ENCODE assay signal across 14 cellular contexts in the genomic region with DNA sequence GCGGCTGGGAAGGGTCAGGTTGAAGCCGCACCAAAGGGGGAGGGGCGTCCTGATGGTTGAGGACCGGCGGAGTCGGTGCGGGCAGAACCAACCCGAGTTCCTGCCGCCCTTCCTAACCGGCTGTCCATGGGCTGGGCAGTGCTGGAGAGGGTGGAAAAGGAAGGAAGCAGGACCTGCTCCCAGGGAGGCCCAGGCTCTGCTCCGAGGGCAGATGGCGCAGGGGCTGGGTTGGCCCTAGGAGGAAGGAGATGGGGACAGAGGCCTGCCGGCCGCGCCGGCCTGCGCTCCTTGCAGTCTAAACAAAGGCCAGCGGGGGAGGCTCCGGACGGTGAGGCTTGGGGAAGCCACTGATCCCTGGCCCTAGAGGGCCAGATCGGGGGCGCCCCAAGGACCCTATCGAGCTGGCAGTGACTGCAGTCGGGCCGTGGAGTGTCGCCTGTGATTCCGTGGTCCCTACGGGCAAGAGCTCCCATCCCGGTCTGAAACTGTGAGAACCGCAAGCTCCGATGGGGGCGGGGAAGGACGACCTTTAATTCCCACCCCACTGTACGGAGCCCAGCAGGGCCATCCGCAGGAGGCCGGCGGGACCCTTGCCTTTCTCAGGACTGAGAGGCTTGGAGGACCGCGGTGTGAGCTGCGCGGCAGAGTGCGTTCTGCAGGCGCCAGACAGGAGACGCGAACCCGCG. TPM values are rescaled to one million over a fixed set of nuclear protein-coding genes. Genes with fewer than 3 reads are reported as not detected.
DNase-seq lines count a peak whose midpoint lies in the region; ATAC-seq, FAIRE-seq and TF ChIP-seq lines count a peak whose summit lies in the region.
"Had no signal": no experiment of that assay in that cellular context is flagged by ENCODE, and none has a peak within 500 bp of the region (broad histone marks: within the 10 kb centered on the region; RNA-seq: fewer than 3 reads in every experiment).

No MANE protein-coding gene starts in this region.

- H3K23ac ChIP-seq in H1 (ENCODE audit: insufficient read length) (no peak overlapping the region), neuronal stem cell (ENCODE audit: low read depth, low read length, poor library complexity) (peak overlapping the region; percentile 95)

- TF ChIP-seq EP300 in H1 (IDR thresholded peaks at IDR 0.05; ENCODE audit: borderline replicate concordance in 1 of 2, low read depth in 2 of 2, low read length in 2 of 2), result no peak

- peak overlapping the region; percentile 64 for H3K27ac Mint-ChIP-seq in activated CD8-positive, alpha-beta T cell treated with anti-CD3 and anti-CD28 coated beads, Interleukin-2, amount 10 ng/mL, durations not matched to agents 7 days and 5 days
- H3K27ac Mint-ChIP-seq in activated CD8-positive, alpha-beta T cell treated with anti-CD3 and anti-CD28 coated beads for 36 hours, result no peak overlapping the region

- H4K8ac ChIP-seq in H1 (ENCODE audit: extremely low read depth, insufficient read depth, low read length) (no peak overlapping the region; the same call in 1 of the 2 replicates), neuronal stem cell (ENCODE audit: low read depth, low read length) (peak overlapping the region; percentile 65)

- peak overlapping the region; percentile 68; the same call in 1 of the 2 replicates for H2BK12ac ChIP-seq in H1 (ENCODE audit: low read depth, low read length)
- peak overlapping the region; percentile 98 for H2BK12ac ChIP-seq in neuronal stem cell (ENCODE audit: low read length)

- ATAC-seq in activated CD8-positive, alpha-beta T cell treated with anti-CD3 and anti-CD28 coated beads, Interleukin-2, amount 10 ng/mL, durations not matched to agents 7 days and 5 days, result no peak
- ATAC-seq in activated CD8-positive, alpha-beta T cell treated with anti-CD3 and anti-CD28 coated beads for 36 hours, result no peak
- ATAC-seq in GM21619 (IDR thresholded peaks at IDR 0.05; ENCODE audit: unreplicated experiment), result no peak
- ATAC-seq: left cardiac atrium had no signal

- H4K20me1 ChIP-seq in H1 (replicated peaks in 1 of 2; ENCODE audit: control insufficient read depth in 1 of 2, insufficient read depth in 2 of 2, low read length in 2 of 2) (peaks cover 0 to 10% of the 10 kb centered on the region in 2 experiments), PC-9 (ENCODE audit: insufficient read depth) (no peaks in the 10 kb centered on the region; the same call in 1 of the 2 replicates)

- H3K9me2 ChIP-seq in PC-9 (ENCODE audit: insufficient read depth), result no peaks in the 10 kb centered on the region

- no peaks in the 10 kb centered on the region for H3K9me3 ChIP-seq in HUES64 (ENCODE audit: insufficient read depth, low read depth, low read length)
- no peaks in the 10 kb centered on the region for H3K9me3 ChIP-seq in H1 (ENCODE audit: insufficient read depth in 2 of 2, low read depth in 1 of 2, low read length in 1 of 2)
- no peaks in the 10 kb centered on the region for H3K9me3 ChIP-seq in neuronal stem cell (replicated peaks in 1 of 2; ENCODE audit: control insufficient read depth in 2 of 2, insufficient read depth in 1 of 2, low read depth in 1 of 2, low read length in 2 of 2)
- no peaks in the 10 kb centered on the region for H3K9me3 ChIP-seq in PC-9 (ENCODE audit: insufficient read depth, low read depth)
- H3K9me3 ChIP-seq: colonic mucosa, ovary had no signal

- TF ChIP-seq POLR2A in H1 (IDR thresholded peaks at IDR 0.05; ENCODE audit: control extremely low read depth in 1 of 2, low read depth in 2 of 2, low read length in 2 of 2), result no peak

- no peak overlapping the region for H2AFZ ChIP-seq in H1 (ENCODE audit: low read length)
- peak overlapping the region; percentile 89 for H2AFZ ChIP-seq in neuronal stem cell (ENCODE audit: low read length)
- H2AFZ ChIP-seq in PC-9, result no peak overlapping the region

- H3K36me3 ChIP-seq in HUES64 (ENCODE audit: insufficient read depth, low read length) (no peaks in the 10 kb centered on the region), H1 (ENCODE audit: control insufficient read depth in 2 of 4, insufficient read depth in 4 of 4, low read length in 3 of 4) (no peaks in the 10 kb centered on the region), neuronal stem cell (replicated peaks in 1 of 2; ENCODE audit: control insufficient read depth in 2 of 2, insufficient read depth in 2 of 2, low read length in 2 of 2) (peaks cover 0 to 19% of the 10 kb centered on the region in 2 donors), PC-9 (ENCODE audit: low read depth) (no peaks in the 10 kb centered on the region)
- H3K36me3 ChIP-seq: colonic mucosa, ovary had no signal

- no peaks in the 10 kb centered on the region for H3F3A ChIP-seq in PC-9 (ENCODE audit: insufficient read depth, low read depth)

- no peaks in the 10 kb centered on the region for H3K9me3 Mint-ChIP-seq in activated CD8-positive, alpha-beta T cell treated with anti-CD3 and anti-CD28 coated beads, Interleukin-2, amount 10 ng/mL, durations not matched to agents 7 days and 5 days (ENCODE audit: insufficient read depth)
- no peaks in the 10 kb centered on the region for H3K9me3 Mint-ChIP-seq in activated CD8-positive, alpha-beta T cell treated with anti-CD3 and anti-CD28 coated beads for 36 hours

- intact Hi-C loops in activated CD8-positive, alpha-beta T cell treated with anti-CD3 and anti-CD28 coated beads for 36 hours (cut with micrococcal nuclease), result no loop called here
- intact Hi-C loops in PC-9 (cut with micrococcal nuclease; ENCODE audit: unreplicated experiment), result no loop called here

- no peak for FAIRE-seq in H1 (lab: Jason Lieb, UNC)

- POLR2A ChIA-PET in activated CD8-positive, alpha-beta T cell treated with anti-CD3 and anti-CD28 coated beads, Interleukin-2, amount 10 ng/mL, durations not matched to agents 7 days and 5 days (lab: Charles Lee), result no interaction called here
- POLR2A ChIA-PET in activated CD8-positive, alpha-beta T cell treated with anti-CD3 and anti-CD28 coated beads for 36 hours (lab: Charles Lee), result no interaction called here
- POLR2A ChIA-PET in H1 (lab: Charles Lee; ENCODE audit: partially characterized antibody) (interaction anchor here (1.0 to 1.5 kb wide), 2 partner anchors 10 to 76 kb away, joined by 3 to 6 read pairs; no protein-coding TSS in a partner anchor), PC-9 (lab: Charles Lee; ENCODE audit: unreplicated experiment) (no interaction called here)

- H3K4me1 Mint-ChIP-seq in activated CD8-positive, alpha-beta T cell treated with anti-CD3 and anti-CD28 coated beads, Interleukin-2, amount 10 ng/mL, durations not matched to agents 7 days and 5 days (ENCODE audit: low read depth), result peaks cover 10% of the 10 kb centered on the region
- H3K4me1 Mint-ChIP-seq in activated CD8-positive, alpha-beta T cell treated with anti-CD3 and anti-CD28 coated beads for 36 hours (ENCODE audit: low read depth), result peaks cover 12% of the 10 kb centered on the region

- H2BK20ac ChIP-seq in H1 (ENCODE audit: low read length), result 0 out of 2 replicates have a peak overlapping the region, but pooled peaks have one; percentile 48

- H3K18ac ChIP-seq in H1 (ENCODE audit: extremely low read depth, low read length), result no peak overlapping the region; the same call in 1 of the 2 replicates
- peak overlapping the region; percentile 93 for H3K18ac ChIP-seq in neuronal stem cell (ENCODE audit: low read length)

- no peak for TF ChIP-seq CTCF in activated CD8-positive, alpha-beta T cell treated with anti-CD3 and anti-CD28 coated beads for 36 hours (IDR thresholded peaks at IDR 0.05)
- TF ChIP-seq CTCF in H1 (IDR thresholded peaks at IDR 0.05; ENCODE audit: control extremely low read depth in 1 of 3, insufficient read depth in 1 of 3, low read depth in 1 of 3, low read length in 3 of 3), result no peak
- TF ChIP-seq CTCF in PC-9 (conservative IDR thresholded peaks at IDR 0.05), result no peak

- no TSS peak for BruUV-seq in PC-9 (replicated peaks; lab: Mats Ljungman, UMichigan)

- no peak overlapping the region for H3K9ac ChIP-seq in HUES64 (ENCODE audit: low read depth, low read length)
- H3K9ac ChIP-seq in H1 (replicated peaks in 1 of 4; ENCODE audit: extremely low read depth in 1 of 4, low read depth in 3 of 4, low read length in 3 of 4), result no peak overlapping the region; a peak in 2 of 7 replicates
- H3K9ac ChIP-seq in neuronal stem cell (ENCODE audit: low read depth, low read length, poor library complexity), result peak overlapping the region; percentile 90

- no peak overlapping the region for H4K5ac ChIP-seq in H1 (ENCODE audit: insufficient read length, low read depth, low read length)

- H3K4me1 ChIP-seq in HUES64 (ENCODE audit: insufficient read depth, low read length) (peaks cover 30% of the 10 kb centered on the region), H1 (replicated peaks in 1 of 4; ENCODE audit: control insufficient read depth in 3 of 4, insufficient read depth in 4 of 4, low read length in 3 of 4) (peaks cover 3 to 53% (median 32%) of the 10 kb centered on the region in 4 experiments), neuronal stem cell (ENCODE audit: control insufficient read depth in 2 of 2, insufficient read depth in 1 of 2, low read depth in 1 of 2, low read length in 2 of 2) (peaks cover 42 to 53% of the 10 kb centered on the region in 2 donors), PC-9 (replicated peaks; ENCODE audit: insufficient read depth) (no peaks in the 10 kb centered on the region)

- H2BK5ac ChIP-seq in H1 (ENCODE audit: low read depth, low read length) (no peak overlapping the region; the same call in 1 of the 2 replicates), neuronal stem cell (ENCODE audit: low read length) (peak overlapping the region; percentile 71)

- H3K79me1 ChIP-seq in H1 (ENCODE audit: low read depth, low read length) (no peaks in the 10 kb centered on the region), neuronal stem cell (ENCODE audit: low read depth, low read length) (peaks cover 12% of the 10 kb centered on the region)

- no peak overlapping the region for H3K27ac ChIP-seq in HUES64 (ENCODE audit: low read depth, low read length)
- no peak overlapping the region for H3K27ac ChIP-seq in H1 (ENCODE audit: low read depth, low read length)
- H3K27ac ChIP-seq in neuronal stem cell (replicated peaks; ENCODE audit: low read length), result no peak overlapping the region
- H3K27ac ChIP-seq in PC-9, result no peak overlapping the region
- H3K27ac ChIP-seq: colonic mucosa, ovary had no signal

- H3K27me3 Mint-ChIP-seq in activated CD8-positive, alpha-beta T cell treated with anti-CD3 and anti-CD28 coated beads, Interleukin-2, amount 10 ng/mL, durations not matched to agents 7 days and 5 days (ENCODE audit: low read depth), result peaks cover 41% of the 10 kb centered on the region
- peaks cover 44% of the 10 kb centered on the region for H3K27me3 Mint-ChIP-seq in activated CD8-positive, alpha-beta T cell treated with anti-CD3 and anti-CD28 coated beads for 36 hours

- no peak for DNase-seq in activated CD8-positive, alpha-beta T cell treated with anti-CD3 and anti-CD28 coated beads, Interleukin-2, amount 10 ng/mL, durations not matched to agents 7 days and 5 days
- DNase-seq in activated CD8-positive, alpha-beta T cell treated with anti-CD3 and anti-CD28 coated beads for 36 hours, result no peak
- DNase-seq in H1 (ENCODE audit: low read depth in 1 of 2, low spot score in 2 of 2) (peak in 1 of 2 experiments; percentile 77), neuronal stem cell (ENCODE audit: low spot score) (peak; percentile 39), PC-9 (no peak), 8988T (no peak)
- DNase-seq: activated CD4-positive, CD25-positive, alpha-beta regulatory T cell; activated gamma-delta T cell; colonic mucosa; left cardiac atrium; ovary had no signal

- 5% methylated on average over 47 of the region's 47 CpGs for WGBS in HUES64
- WGBS in H1 (ENCODE audit: extremely low coverage in 1 of 2, insufficient coverage in 1 of 2, insufficient read length in 1 of 2, insufficient replicate concordance in 2 of 2, low coverage in 1 of 2, low lambda C conversion rate in 2 of 2, missing lambda C conversion rate in 1 of 2), 2 experiments, result 8% methylated on average over 39 of the region's 47 CpGs; no CpG with 5 or more reads in 1 of the 2 experiments
- no CpG with 5 or more reads among the region's 47 CpGs for WGBS in neuronal stem cell (ENCODE audit: extremely low coverage in 2 of 2, insufficient read length in 2 of 2, insufficient replicate concordance in 1 of 2), 2 donors

- H3K27me3 ChIP-seq in HUES64 (ENCODE audit: insufficient read depth, low read length), result peaks cover 80% of the 10 kb centered on the region
- peaks cover 32 to 62% (median 51%) of the 10 kb centered on the region in 4 experiments for H3K27me3 ChIP-seq in H1 (replicated peaks in 1 of 4; ENCODE audit: control insufficient read depth in 3 of 4, extremely low read depth in 1 of 4, insufficient read depth in 3 of 4, low read length in 3 of 4)
- peaks cover 0 to 34% (median 17%) of the 10 kb centered on the region in 3 experiments for H3K27me3 ChIP-seq in neuronal stem cell (ENCODE audit: control insufficient read depth in 3 of 3, insufficient read depth in 3 of 3, low read depth in 1 of 3, low read length in 3 of 3)
- H3K27me3 ChIP-seq in PC-9 (ENCODE audit: insufficient read depth, low read depth), result peaks cover 72% of the 10 kb centered on the region

- CTCF ChIA-PET in activated CD8-positive, alpha-beta T cell treated with anti-CD3 and anti-CD28 coated beads, Interleukin-2, amount 10 ng/mL, durations not matched to agents 7 days and 5 days (lab: Charles Lee), result no interaction called here
- CTCF ChIA-PET in activated CD8-positive, alpha-beta T cell treated with anti-CD3 and anti-CD28 coated beads for 36 hours (lab: Charles Lee), result no interaction called here
- CTCF ChIA-PET in H1 (lab: Charles Lee; ENCODE audit: partially characterized antibody) (interaction anchor here (0.6 to 2.1 kb wide), 8 partner anchors 46 to 423 kb away, joined by 3 to 4 read pairs (median 3); no protein-coding TSS in a partner anchor), PC-9 (lab: Charles Lee) (no interaction called here)

- H2AK5ac ChIP-seq in H1 (ENCODE audit: low read depth, low read length), result no peak overlapping the region
- H2AK5ac ChIP-seq in neuronal stem cell (ENCODE audit: low read depth, low read length), result peak overlapping the region; percentile 97

- no peaks in the 10 kb centered on the region for H3K79me2 ChIP-seq in H1 (ENCODE audit: control insufficient read depth in 1 of 2, insufficient read depth in 2 of 2, low read length in 2 of 2)
- no peaks in the 10 kb centered on the region for H3K79me2 ChIP-seq in PC-9 (ENCODE audit: low read depth)

- H3K4me3 ChIP-seq in HUES64 (ENCODE audit: low read length) (peak overlapping the region; percentile 13; the same call in 1 of the 2 replicates), H1 (ENCODE audit: extremely low read depth in 1 of 4, insufficient read depth in 2 of 4, low read depth in 3 of 4, low read length in 4 of 4) (peak overlapping the region; percentile 2 to 83 (median 30); a peak in 6 of 8 replicates), neuronal stem cell (ENCODE audit: low read length in 2 of 2) (peak overlapping the region; percentile 73 to 79), PC-9 (no peak overlapping the region)
- H3K4me3 ChIP-seq: colonic mucosa, ovary had no signal

- no peak overlapping the region for H4K91ac ChIP-seq in H1 (replicated peaks; ENCODE audit: insufficient read length, low read length)
- no peak overlapping the region for H4K91ac ChIP-seq in neuronal stem cell (ENCODE audit: low read depth, low read length, poor library complexity)

- no peak overlapping the region for H3K56ac ChIP-seq in H1 (replicated peaks; ENCODE audit: insufficient read length, low read depth, low read length)

- peaks cover 1% of the 10 kb centered on the region for H3K36me3 Mint-ChIP-seq in activated CD8-positive, alpha-beta T cell treated with anti-CD3 and anti-CD28 coated beads, Interleukin-2, amount 10 ng/mL, durations not matched to agents 7 days and 5 days (ENCODE audit: low read depth)
- no peaks in the 10 kb centered on the region for H3K36me3 Mint-ChIP-seq in activated CD8-positive, alpha-beta T cell treated with anti-CD3 and anti-CD28 coated beads for 36 hours (ENCODE audit: low read depth)

- no peak for TF ChIP-seq RAD21 in H1 (IDR thresholded peaks at IDR 0.05 in 1 of 2, conservative IDR thresholded peaks at IDR 0.05 in 1 of 2; ENCODE audit: low read depth in 2 of 2, low read length in 2 of 2)

- H3K4me2 ChIP-seq in H1 (ENCODE audit: insufficient read depth in 1 of 2, low read depth in 2 of 2, low read length in 2 of 2), result peak overlapping the region; percentile 72 to 87
- peak overlapping the region; percentile 94 for H3K4me2 ChIP-seq in neuronal stem cell (ENCODE audit: insufficient read depth, low read length, poor library complexity, severe bottlenecking)
- no peak overlapping the region for H3K4me2 ChIP-seq in PC-9

- H2BK15ac ChIP-seq in H1 (ENCODE audit: low read length) (peak overlapping the region; percentile 61; the same call in 1 of the 2 replicates), neuronal stem cell (ENCODE audit: low read length) (peak overlapping the region; percentile 21)

- H3K14ac ChIP-seq in H1 (ENCODE audit: insufficient read length), result no peak overlapping the region
- peak overlapping the region; percentile 82 for H3K14ac ChIP-seq in neuronal stem cell (ENCODE audit: low read length)

- H2BK120ac ChIP-seq in H1 (replicated peaks; ENCODE audit: low read depth, low read length) (peak overlapping the region; percentile 54), neuronal stem cell (ENCODE audit: low read depth, low read length) (no peak overlapping the region)

- no peak overlapping the region for H3K4ac ChIP-seq in H1 (replicated peaks; ENCODE audit: insufficient read length, low read depth, low read length)
- no peak overlapping the region for H3K4ac ChIP-seq in neuronal stem cell (ENCODE audit: low read length)

- no peak overlapping the region for H3K4me3 Mint-ChIP-seq in activated CD8-positive, alpha-beta T cell treated with anti-CD3 and anti-CD28 coated beads, Interleukin-2, amount 10 ng/mL, durations not matched to agents 7 days and 5 days
- H3K4me3 Mint-ChIP-seq in activated CD8-positive, alpha-beta T cell treated with anti-CD3 and anti-CD28 coated beads for 36 hours, result no peak overlapping the region

- H3K23me2 ChIP-seq in H1 (ENCODE audit: low read depth, low read length), result peaks cover 18% of the 10 kb centered on the region; the same call in 1 of the 2 replicates

RNA-seq across cellular contexts. Expression of a gene that starts 39.3 kb away (rescaled TPM):
- 10 to 100 TPM; 36.2 to 38.7 TPM for total RNA-seq in activated CD8-positive, alpha-beta T cell treated with anti-CD3 and anti-CD28 coated beads, Interleukin-2, amount 10 ng/mL, durations not matched to agents 7 days and 5 days
- total RNA-seq in activated CD8-positive, alpha-beta T cell treated with anti-CD3 and anti-CD28 coated beads for 36 hours, result 10 to 100 TPM; 31.0 TPM
- 43.6 TPM for polyA plus RNA-seq in HUES64 (2013, experiment 1 of 2)
- polyA plus RNA-seq in HUES64 (2013, experiment 2 of 2), result 40.4 TPM
- 66.0 and 66.1 TPM in 2 replicates for total RNA-seq in H1 (2021; fragmentation: NEBNext Ultra II Directional; extraction: Animal tissue kit (Norgen Biotek cat#: 25700))
- 32.8 and 38.3 TPM in 2 replicates for polyA plus RNA-seq in H1 (2011; rRNA removed)
- polyA plus RNA-seq in H1 (2011; cell fraction: cytosol; rRNA removed), result 41.4 TPM
- polyA plus RNA-seq in H1 (2011; cell fraction: nucleus; rRNA removed), result 41.1 TPM
- 46.9 to 54.7 TPM (median 49.9 TPM) in 4 replicates for polyA plus RNA-seq in H1 (2012, experiment 1 of 2)
- 35.5 TPM for polyA plus RNA-seq in H1 (2012, experiment 2 of 2)
- 44.4 TPM for polyA plus RNA-seq in H1 (2013, experiment 1 of 2)
- 44.2 TPM for polyA plus RNA-seq in H1 (2013, experiment 2 of 2)
- polyA minus RNA-seq in H1 (2011; rRNA and poly(A)+ RNA removed), result 42.5 and 44.7 TPM in 2 replicates
- polyA minus RNA-seq in H1 (2011; cell fraction: cytosol; rRNA and poly(A)+ RNA removed), result 40.8 TPM
- polyA minus RNA-seq in H1 (2011; cell fraction: nucleus; rRNA and poly(A)+ RNA removed), result 22.0 TPM
- polyA plus RNA-seq in neuronal stem cell (2013, experiment 1 of 2), result 33.5 TPM
- 33.7 TPM for polyA plus RNA-seq in neuronal stem cell (2013, experiment 2 of 2)
- total RNA-seq in PC-9 (2021), result 34.5 and 42.6 TPM in 2 replicates

RNA-seq across cellular contexts. Expression of a gene that starts 59.1 kb away (rescaled TPM):
- total RNA-seq in activated CD8-positive, alpha-beta T cell treated with anti-CD3 and anti-CD28 coated beads, Interleukin-2, amount 10 ng/mL, durations not matched to agents 7 days and 5 days, result under 1 TPM; 0.37 to 0.74 TPM
- 1 to 10 TPM; 5.1 to 5.3 TPM for total RNA-seq in activated CD8-positive, alpha-beta T cell treated with anti-CD3 and anti-CD28 coated beads for 36 hours
- not detected for polyA plus RNA-seq in HUES64 (2013, experiment 1 of 2)
- not detected for polyA plus RNA-seq in HUES64 (2013, experiment 2 of 2)
- 0.41 TPM in 1 of 2 replicates, not detected in the other for total RNA-seq in H1 (2021; fragmentation: NEBNext Ultra II Directional; extraction: Animal tissue kit (Norgen Biotek cat#: 25700))
- polyA plus RNA-seq in H1 (2011; rRNA removed), result 0.11 and 0.16 TPM in 2 replicates
- polyA plus RNA-seq in H1 (2011; cell fraction: cytosol; rRNA removed), result 0.16 TPM
- 0.77 TPM for polyA plus RNA-seq in H1 (2011; cell fraction: nucleus; rRNA removed)
- 0.19 TPM in 1 of 4 replicates, not detected in the others for polyA plus RNA-seq in H1 (2012, experiment 1 of 2)
- not detected for polyA plus RNA-seq in H1 (2012, experiment 2 of 2)
- polyA plus RNA-seq in H1 (2013, experiment 1 of 2), result 0.06 TPM
- 0.06 TPM for polyA plus RNA-seq in H1 (2013, experiment 2 of 2)
- polyA minus RNA-seq in H1 (2011; rRNA and poly(A)+ RNA removed), result not detected in 2 replicates
- not detected for polyA minus RNA-seq in H1 (2011; cell fraction: cytosol; rRNA and poly(A)+ RNA removed)
- not detected for polyA minus RNA-seq in H1 (2011; cell fraction: nucleus; rRNA and poly(A)+ RNA removed)
- polyA plus RNA-seq in neuronal stem cell (2013, experiment 1 of 2), result 0.03 TPM
- polyA plus RNA-seq in neuronal stem cell (2013, experiment 2 of 2), result 0.06 TPM
- 0.58 TPM in 1 of 2 replicates, not detected in the other for total RNA-seq in PC-9 (2021)
- total RNA-seq: colonic mucosa, fibroblast of villous mesenchyme had no signal
- polyA plus RNA-seq: ovary had no signal
